Comparison of ENCODE assay signal across 18 cellular contexts in genomic region chr11:119476666-119477331, GRCh38. TPM values are rescaled to one million over a fixed set of nuclear protein-coding genes. Genes with fewer than 3 reads are reported as not detected.
DNase-seq lines count a peak whose midpoint lies in the region; ATAC-seq, FAIRE-seq and TF ChIP-seq lines count a peak whose summit lies in the region.
"Had no signal": no experiment of that assay in that cellular context is flagged by ENCODE, and none has a peak within 500 bp of the region (broad histone marks: within the 10 kb centered on the region; RNA-seq: fewer than 3 reads in every experiment).

No MANE protein-coding gene starts in this region.

- no peaks in the 10 kb centered on the region for H3K36me3 Mint-ChIP-seq in endodermal cell (ENCODE audit: low read depth)
- no peaks in the 10 kb centered on the region for H3K36me3 Mint-ChIP-seq in progenitor cell of endocrine pancreas (ENCODE audit: insufficient read depth)
- no peaks in the 10 kb centered on the region for H3K36me3 Mint-ChIP-seq in activated T-helper 1 cell treated with anti-CD3 and anti-CD28 coated beads, Interleukin-12 subunit alpha, Interleukin-12 subunit beta, Interleukin-2, Interleukin-4 antibody, amounts not matched to agents 30 ng/mL and 10 ng/mL and 1 ng/mL, durations not matched to agents 14 hours and 24 hours and 36 hours (ENCODE audit: low read depth)

- no peaks in the 10 kb centered on the region for H3K79me2 ChIP-seq in HepG2 (ENCODE audit: insufficient read depth, low read length)

- 14% methylated on average over 7 of the region's 10 CpGs for WGBS in HepG2 (ENCODE audit: low lambda C conversion rate)
- 67% methylated on average over 6 of the region's 10 CpGs for WGBS in right lobe of liver (ENCODE audit: insufficient coverage, low coverage, low lambda C conversion rate, missing lambda C conversion rate)
- 79 to 87% methylated on average over 7 to 10 of the region's 10 CpGs for WGBS in endodermal cell (ENCODE audit: insufficient coverage in 1 of 2, insufficient read length in 1 of 2), 2 experiments

- peaks cover 11% of the 10 kb centered on the region; the same call in 1 of the 2 replicates for H4K20me1 ChIP-seq in HepG2 (ENCODE audit: insufficient read depth, low read length)

- POLR2A ChIA-PET in HepG2 (lab: Yijun Ruan, JAX) = no interaction called here
- POLR2A ChIA-PET in A673 (lab: Charles Lee; ENCODE audit: low non-redundant PET) = no interaction called here

- no peak for TF ChIP-seq CTCF in HepG2 (CRISPR knock-in tag; IDR thresholded peaks at IDR 0.05)
- TF ChIP-seq CTCF in right lobe of liver (IDR thresholded peaks at IDR 0.05) = no peak
- no peak for TF ChIP-seq CTCF in endodermal cell (conservative IDR thresholded peaks at IDR 0.05)
- TF ChIP-seq CTCF in progenitor cell of endocrine pancreas (IDR thresholded peaks at IDR 0.05; ENCODE audit: unreplicated experiment) = no peak
- TF ChIP-seq CTCF in A673 (conservative IDR thresholded peaks at IDR 0.05; ENCODE audit: low read depth, low read length) = no peak

- TF ChIP-seq RAD21 in HepG2 (CRISPR knock-in tag; IDR thresholded peaks at IDR 0.05) = no peak

- in situ Hi-C loops in HepG2 (cut with HindIII; ENCODE audit: extremely low pct_ligation_motif_present, low pct_unique_long_range_greater_than_20kb) = loop anchor here (10.0 kb wide), 2 partner anchors 142 to 282 kb away; partner anchors contain the start of gene RNF26

- peak overlapping the region; percentile 13; the same call in 1 of the 2 replicates for H3K4me2 ChIP-seq in HepG2 (ENCODE audit: low read depth, low read length)

- TF ChIP-seq EP300 in HepG2 (IDR thresholded peaks at IDR 0.05; ENCODE audit: low read depth in 2 of 2, low read length in 2 of 2) (no peak), HepG2 (CRISPR knock-in tag; IDR thresholded peaks at IDR 0.05; ENCODE audit: borderline replicate concordance) (no peak)

- no peak overlapping the region for H2AFZ ChIP-seq in HepG2 (ENCODE audit: low read length)

- H3K36me3 ChIP-seq in HepG2 (replicated peaks in 1 of 2; ENCODE audit: control insufficient read depth in 1 of 2, insufficient read depth in 2 of 2, low read length in 2 of 2) (no peaks in the 10 kb centered on the region; a peak in 1 of 5 replicates), right lobe of liver (no peaks in the 10 kb centered on the region), endodermal cell (ENCODE audit: control insufficient read depth, insufficient read depth, low read length) (no peaks in the 10 kb centered on the region), A673 (ENCODE audit: insufficient read depth, low read length, poor library complexity, severe bottlenecking) (no peaks in the 10 kb centered on the region)

- no peak for TF ChIP-seq POLR2A in HepG2 (IDR thresholded peaks at IDR 0.05; ENCODE audit: insufficient read depth in 1 of 2, low read depth in 2 of 2, low read length in 2 of 2)
- no peak for TF ChIP-seq POLR2A in right lobe of liver (IDR thresholded peaks at IDR 0.05)

- CTCF ChIA-PET in HepG2 (lab: Yijun Ruan, JAX; ENCODE audit: low intra/inter-chr PET ratio, low total read pairs) = no interaction called here
- CTCF ChIA-PET in A673 (lab: Charles Lee) = interaction anchor here (3.3 kb wide), 1 partner anchor 138 kb away, joined by 40 read pairs; the partner anchor contains the start of gene C1QTNF5

- FAIRE-seq in HepG2 (lab: Jason Lieb, UNC) = no peak
- FAIRE-seq: GM12892 had no signal

- ATAC-seq in HepG2 (no peak), right lobe of liver (no peak)

- H3K9me3 Mint-ChIP-seq in endodermal cell (no peaks in the 10 kb centered on the region), progenitor cell of endocrine pancreas (ENCODE audit: low read depth) (no peaks in the 10 kb centered on the region)
- H3K9me3 Mint-ChIP-seq in activated T-helper 1 cell treated with anti-CD3 and anti-CD28 coated beads, Interleukin-12 subunit alpha, Interleukin-12 subunit beta, Interleukin-2, Interleukin-4 antibody, amounts not matched to agents 30 ng/mL and 10 ng/mL and 1 ng/mL, durations not matched to agents 14 hours and 24 hours and 36 hours = no peaks in the 10 kb centered on the region

- H3K27ac ChIP-seq in HepG2 (ENCODE audit: extremely low read length, insufficient read depth, low read length) = no peak overlapping the region
- H3K27ac ChIP-seq in right lobe of liver = no peak overlapping the region
- H3K27ac ChIP-seq in endodermal cell (ENCODE audit: low read depth, low read length) = no peak overlapping the region
- H3K27ac ChIP-seq in A673 (ENCODE audit: low read depth, low read length, poor library complexity, severe bottlenecking) = no peak overlapping the region
- H3K27ac ChIP-seq: C4-2B had no signal

- H3K9me3 ChIP-seq in HepG2 (ENCODE audit: low read length) (no peaks in the 10 kb centered on the region), right lobe of liver (no peaks in the 10 kb centered on the region), endodermal cell (ENCODE audit: control insufficient read depth, low read length) (no peaks in the 10 kb centered on the region), A673 (ENCODE audit: low read depth, low read length, poor library complexity, severe bottlenecking) (no peaks in the 10 kb centered on the region)

- intact Hi-C loops in HepG2 (cut with micrococcal nuclease; ENCODE audit: unreplicated experiment) = no loop called here
- intact Hi-C loops in right lobe of liver (cut with DNase I) = loop anchor here (10.0 kb wide), 2 partner anchors 102 to 112 kb away; no protein-coding TSS in a partner anchor
- intact Hi-C loops in A673 (cut with micrococcal nuclease; ENCODE audit: unreplicated experiment) = no loop called here
- intact Hi-C loops in activated T-helper 1 cell treated with anti-CD3 and anti-CD28 coated beads, Interleukin-12 subunit alpha, Interleukin-12 subunit beta, Interleukin-2, Interleukin-4 antibody, amounts not matched to agents 30 ng/mL and 10 ng/mL and 1 ng/mL, durations not matched to agents 14 hours and 24 hours and 36 hours (cut with micrococcal nuclease) = no loop called here

- no peak overlapping the region for H3K4me3 Mint-ChIP-seq in endodermal cell
- no peak overlapping the region for H3K4me3 Mint-ChIP-seq in progenitor cell of endocrine pancreas (ENCODE audit: low read depth)
- H3K4me3 Mint-ChIP-seq in activated T-helper 1 cell treated with anti-CD3 and anti-CD28 coated beads, Interleukin-12 subunit alpha, Interleukin-12 subunit beta, Interleukin-2, Interleukin-4 antibody, amounts not matched to agents 30 ng/mL and 10 ng/mL and 1 ng/mL, durations not matched to agents 14 hours and 24 hours and 36 hours = no peak overlapping the region

- DNase-seq in HepG2 (ENCODE audit: low spot score) (no peak), right lobe of liver (no peak), endodermal cell (peak; percentile 44), progenitor cell of endocrine pancreas (ENCODE audit: low spot score, unreplicated experiment) (peak; percentile 5), A673 (ENCODE audit: low spot score) (no peak), NCI-H1694 (lab: John Stamatoyannopoulos, UW) (no peak), H4 (ENCODE audit: low spot score) (no peak)
- DNase-seq in activated T-helper 1 cell treated with anti-CD3 and anti-CD28 coated beads, Interleukin-12 subunit alpha, Interleukin-12 subunit beta, Interleukin-2, Interleukin-4 antibody, amounts not matched to agents 30 ng/mL and 10 ng/mL and 1 ng/mL, durations not matched to agents 14 hours and 24 hours and 36 hours (ENCODE audit: low spot score) = no peak
- DNase-seq: GOT3; NCI-H2029; NCI-H2171; NCI-H446; NK-92 treated with Interleukin-12 subunit alpha and Interleukin-12 subunit beta, amount 100 ng/mL, for 24 hours; SIG-M5 had no signal

- H3K27me3 ChIP-seq in HepG2 (ENCODE audit: control insufficient read depth in 1 of 2, insufficient read depth in 2 of 2, low read length in 2 of 2) (peaks cover 3% of the 10 kb centered on the region in 2 experiments; a peak in 3 of 5 replicates), right lobe of liver (no peaks in the 10 kb centered on the region), endodermal cell (ENCODE audit: control insufficient read depth, insufficient read depth, low read length, poor library complexity, severe bottlenecking) (peaks cover 16% of the 10 kb centered on the region), A673 (replicated peaks; ENCODE audit: insufficient read depth, low read depth, low read length, poor library complexity) (no peaks in the 10 kb centered on the region)

- H3K9ac ChIP-seq in HepG2 (ENCODE audit: insufficient read depth, low read depth, low read length) = no peak overlapping the region
- no peak overlapping the region for H3K9ac ChIP-seq in endodermal cell (ENCODE audit: extremely low read depth, low read length, poor library complexity, severe bottlenecking)

- H3K4me3 ChIP-seq in HepG2 (replicated peaks in 1 of 3; ENCODE audit: insufficient read depth in 1 of 3, low read depth in 2 of 3, low read length in 3 of 3) = no peak overlapping the region
- H3K4me3 ChIP-seq in right lobe of liver = no peak overlapping the region
- H3K4me3 ChIP-seq in endodermal cell (ENCODE audit: low read length) = no peak overlapping the region
- no peak overlapping the region for H3K4me3 ChIP-seq in A673 (ENCODE audit: low read depth, low read length, poor library complexity, severe bottlenecking)

- H3K4me1 ChIP-seq in HepG2 (ENCODE audit: insufficient read depth, low read length) (peaks cover 54% of the 10 kb centered on the region), right lobe of liver (peaks cover 0 to 8% (median 4%) of the 10 kb centered on the region in 4 donors), endodermal cell (ENCODE audit: control insufficient read depth, insufficient read depth, low read length) (no peaks in the 10 kb centered on the region), A673 (ENCODE audit: insufficient read depth, low read length, poor library complexity, severe bottlenecking) (no peaks in the 10 kb centered on the region)

- BruUV-seq in HepG2 (replicated peaks; lab: Mats Ljungman, UMichigan) = no TSS peak
- BruUV-seq in A673 (replicated peaks; lab: Mats Ljungman, UMichigan) = no TSS peak

- H3K4me1 Mint-ChIP-seq in endodermal cell (peaks cover 10% of the 10 kb centered on the region), progenitor cell of endocrine pancreas (ENCODE audit: low read depth) (peaks cover 3% of the 10 kb centered on the region)
- H3K4me1 Mint-ChIP-seq in activated T-helper 1 cell treated with anti-CD3 and anti-CD28 coated beads, Interleukin-12 subunit alpha, Interleukin-12 subunit beta, Interleukin-2, Interleukin-4 antibody, amounts not matched to agents 30 ng/mL and 10 ng/mL and 1 ng/mL, durations not matched to agents 14 hours and 24 hours and 36 hours (ENCODE audit: low read depth) = no peaks in the 10 kb centered on the region

- H3K27ac Mint-ChIP-seq in endodermal cell (no peak overlapping the region), progenitor cell of endocrine pancreas (no peak overlapping the region)
- no peak overlapping the region for H3K27ac Mint-ChIP-seq in activated T-helper 1 cell treated with anti-CD3 and anti-CD28 coated beads, Interleukin-12 subunit alpha, Interleukin-12 subunit beta, Interleukin-2, Interleukin-4 antibody, amounts not matched to agents 30 ng/mL and 10 ng/mL and 1 ng/mL, durations not matched to agents 14 hours and 24 hours and 36 hours

- H3K27me3 Mint-ChIP-seq in endodermal cell (ENCODE audit: insufficient read depth) (peaks cover 28% of the 10 kb centered on the region), progenitor cell of endocrine pancreas (peaks cover 49% of the 10 kb centered on the region)
- peaks cover 9% of the 10 kb centered on the region for H3K27me3 Mint-ChIP-seq in activated T-helper 1 cell treated with anti-CD3 and anti-CD28 coated beads, Interleukin-12 subunit alpha, Interleukin-12 subunit beta, Interleukin-2, Interleukin-4 antibody, amounts not matched to agents 30 ng/mL and 10 ng/mL and 1 ng/mL, durations not matched to agents 14 hours and 24 hours and 36 hours (ENCODE audit: insufficient read depth)

RNA-seq across cellular contexts. Expression of gene THY1, which starts 53.8 kb away (rescaled TPM):
- not detected in 2 replicates for total RNA-seq in HepG2 (2016; rRNA removed; fragmentation: Illumina TruSeq; extraction: Trizol)
- total RNA-seq in HepG2 (2016; cell fraction: cytosol; rRNA removed; fragmentation: Illumina TruSeq; extraction: Trizol; ENCODE audit: low read depth) = not detected in 2 replicates
- not detected in 2 replicates for total RNA-seq in HepG2 (2016; cell fraction: insoluble cytoplasmic fraction; rRNA removed; fragmentation: Illumina TruSeq; extraction: Trizol)
- not detected in 2 replicates for total RNA-seq in HepG2 (2016; cell fraction: membrane; rRNA removed; fragmentation: Illumina TruSeq; extraction: Trizol)
- total RNA-seq in HepG2 (2016; cell fraction: nucleus; rRNA removed; fragmentation: Illumina TruSeq; extraction: Trizol) = not detected in 2 replicates
- not detected in 2 replicates for polyA plus RNA-seq in HepG2 (2011; rRNA removed)
- polyA plus RNA-seq in HepG2 (2011; cell fraction: cytosol; rRNA removed) = not detected in 2 replicates
- polyA plus RNA-seq in HepG2 (2011; cell fraction: nucleus; rRNA removed) = not detected in 2 replicates
- polyA plus RNA-seq in HepG2 (2012) = not detected in 2 replicates
- not detected in 2 replicates for polyA plus RNA-seq in HepG2 (2016; cell fraction: cytosol; fragmentation: Illumina TruSeq; extraction: Trizol; ENCODE audit: low read depth)
- polyA plus RNA-seq in HepG2 (2016; cell fraction: insoluble cytoplasmic fraction; fragmentation: Illumina TruSeq; extraction: Trizol; ENCODE audit: low read depth) = not detected in 2 replicates
- polyA plus RNA-seq in HepG2 (2016; cell fraction: membrane; fragmentation: Illumina TruSeq; extraction: Trizol; ENCODE audit: low read depth) = not detected in 2 replicates
- polyA plus RNA-seq in HepG2 (2016; cell fraction: nucleus; fragmentation: Illumina TruSeq; extraction: Trizol; ENCODE audit: insufficient read depth, low read depth) = not detected in 2 replicates
- polyA minus RNA-seq in HepG2 (2011; rRNA and poly(A)+ RNA removed; ENCODE audit: low replicate concordance) = 0.28 TPM in 1 of 2 replicates, not detected in the other
- polyA minus RNA-seq in HepG2 (2011; cell fraction: cytosol; rRNA and poly(A)+ RNA removed) = not detected in 2 replicates
- polyA minus RNA-seq in HepG2 (2011; cell fraction: nucleus; rRNA and poly(A)+ RNA removed) = not detected in 2 replicates
- total RNA-seq in right lobe of liver = 1 to 10 TPM in 4 of 6 experiments, under 1 TPM in 2; 0.13 to 5.3 (median 2.1) TPM
- total RNA-seq in endodermal cell = 10 to 100 TPM; 19.3 to 36.1 TPM
- 56.3 TPM for polyA plus RNA-seq in endodermal cell (2013, experiment 1 of 2)
- 53.9 TPM for polyA plus RNA-seq in endodermal cell (2013, experiment 2 of 2)
- total RNA-seq in progenitor cell of endocrine pancreas = 0.44 and 0.62 TPM in 2 replicates
- total RNA-seq in A673 (2021) = 150 and 187 TPM in 2 replicates
- 0.83 and 1.0 TPM in 2 replicates for total RNA-seq in activated T-helper 1 cell treated with anti-CD3 and anti-CD28 coated beads, Interleukin-12 subunit alpha, Interleukin-12 subunit beta, Interleukin-2, Interleukin-4 antibody, amounts not matched to agents 30 ng/mL and 10 ng/mL and 1 ng/mL, durations not matched to agents 14 hours and 24 hours and 36 hours
- 191 and 193 TPM in 2 replicates for total RNA-seq in H4 (2014; rRNA removed; shearing (Covaris generic))
- total RNA-seq: HT1080, OCI-LY7 had no signal

Comparison
In these comparisons a context has a peak if more than half of its experiments do, and no peak if none do; other contexts are left out.
1. intact Hi-C loops: an anchor here in right lobe of liver (10.0 kb wide); none called in HepG2, A673 and activated T-helper 1 cell treated with anti-CD3 and anti-CD28 coated beads, Interleukin-12 subunit alpha, Interleukin-12 subunit beta, Interleukin-2, Interleukin-4 antibody, amounts not matched to agents 30 ng/mL and 10 ng/mL and 1 ng/mL, durations not matched to agents 14 hours and 24 hours and 36 hours.
2. DNase-seq: peak in endodermal cell (single experiment) and progenitor cell of endocrine pancreas (single experiment); none in HepG2 (single experiment), right lobe of liver (0 of 3), A673 (single experiment), activated T-helper 1 cell treated with anti-CD3 and anti-CD28 coated beads, Interleukin-12 subunit alpha, Interleukin-12 subunit beta, Interleukin-2, Interleukin-4 antibody, amounts not matched to agents 30 ng/mL and 10 ng/mL and 1 ng/mL, durations not matched to agents 14 hours and 24 hours and 36 hours (single experiment), NCI-H1694 (single experiment) and H4 (single experiment).